Comparison of ENCODE assay signal across 18 cellular contexts in genomic region chr17:37553357-37553966, GRCh38. TPM values are rescaled to one million over a fixed set of nuclear protein-coding genes. Genes with fewer than 3 reads are reported as not detected.
DNase-seq lines count a peak whose midpoint lies in the region; ATAC-seq and TF ChIP-seq lines count a peak whose summit lies in the region.
"Had no signal": no experiment of that assay in that cellular context is flagged by ENCODE, and none has a peak within 500 bp of the region (broad histone marks: within the 10 kb centered on the region; RNA-seq: fewer than 3 reads in every experiment).

No MANE protein-coding gene starts in this region.

- H3K4me3 ChIP-seq in left ventricle myocardium inferior, result no peak overlapping the region
- H3K4me3 ChIP-seq in mucosa of descending colon, result no peak overlapping the region
- no peak overlapping the region for H3K4me3 ChIP-seq in PC-9
- H3K4me3 ChIP-seq: dorsolateral prefrontal cortex had no signal

- CTCF ChIA-PET in WTC11 (lab: Charles Lee), result interaction anchor here (0.9 to 1.5 kb wide), 3 partner anchors 17 to 47 kb away, joined by 3 to 5 read pairs (median 3); no protein-coding TSS in a partner anchor
- CTCF ChIA-PET in PC-9 (lab: Charles Lee), result interaction anchor here (0.6 kb wide), 1 partner anchor 950 kb away, joined by 6 read pairs; no protein-coding TSS in a partner anchor

- H3K27ac ChIP-seq in left ventricle myocardium inferior (replicated peaks) (no peak overlapping the region), PC-9 (no peak overlapping the region)

- no peaks in the 10 kb centered on the region for H3K27me3 Mint-ChIP-seq in stimulated activated naive CD8-positive, alpha-beta T cell treated with anti-CD3 and anti-CD28 coated beads, Interleukin-15, Interleukin-2, amounts not matched to agents 100 ng/mL and 50 ng/mL, for 24 hours
- no peaks in the 10 kb centered on the region for H3K27me3 Mint-ChIP-seq in WTC11 (ENCODE audit: low read depth)
- H3K27me3 Mint-ChIP-seq in memory B cell, result no peaks in the 10 kb centered on the region
- H3K27me3 Mint-ChIP-seq: stimulated activated naive CD8-positive, alpha-beta T cell treated with anti-CD3 and anti-CD28 coated beads, Interleukin-15, amount 100 ng/mL, for 72 hours had no signal

- peaks cover 43% of the 10 kb centered on the region for H3K4me1 Mint-ChIP-seq in stimulated activated naive CD8-positive, alpha-beta T cell treated with anti-CD3 and anti-CD28 coated beads, Interleukin-15, Interleukin-2, amounts not matched to agents 100 ng/mL and 50 ng/mL, for 24 hours (ENCODE audit: low read depth)
- no peaks in the 10 kb centered on the region for H3K4me1 Mint-ChIP-seq in WTC11
- peaks cover 20% of the 10 kb centered on the region for H3K4me1 Mint-ChIP-seq in memory B cell

- no peak overlapping the region for H2AFZ ChIP-seq in PC-9

- no peak for TF ChIP-seq CTCF in WTC11 (IDR thresholded peaks at IDR 0.05)
- no peak for TF ChIP-seq CTCF in left ventricle myocardium inferior (IDR thresholded peaks at IDR 0.05; ENCODE audit: borderline replicate concordance)
- no peak for TF ChIP-seq CTCF in mucosa of descending colon (IDR thresholded peaks at IDR 0.05)
- no peak for TF ChIP-seq CTCF in PC-9 (conservative IDR thresholded peaks at IDR 0.05)

- DNase-seq in stimulated activated naive CD8-positive, alpha-beta T cell treated with anti-CD3 and anti-CD28 coated beads, Interleukin-15, Interleukin-2, amounts not matched to agents 100 U/mL and 50 U/mL, for 24 hours, result no peak
- DNase-seq in WTC11 (ENCODE audit: low spot score), result no peak
- DNase-seq in memory B cell (ENCODE audit: low spot score in 2 of 2), result no peak
- no peak for DNase-seq in left ventricle myocardium inferior
- DNase-seq in NCI-H2081 (lab: John Stamatoyannopoulos, UW), result no peak
- no peak for DNase-seq in mucosa of descending colon
- DNase-seq in PC-9, result no peak
- DNase-seq: activated CD4-positive, alpha-beta T cell treated with anti-CD3 and anti-CD28 coated beads for 1 hour; dorsolateral prefrontal cortex; erythroblast; midbrain; NCI-H1417; NCI-H69; occipital lobe; stimulated activated CD4-positive, alpha-beta T cell treated with anti-CD3 and anti-CD28 coated beads, Interleukin-15, amount 100 ng/mL, for 24 hours; stimulated activated naive CD8-positive, alpha-beta T cell treated with anti-CD3 and anti-CD28 coated beads, Interleukin-15, amount 100 ng/mL, for 72 hours; T-helper 9 cell had no signal

- H3K36me3 ChIP-seq in left ventricle myocardium inferior (peaks cover 54% of the 10 kb centered on the region), mucosa of descending colon (ENCODE audit: low read depth) (no peaks in the 10 kb centered on the region), PC-9 (ENCODE audit: low read depth) (peaks cover 6% of the 10 kb centered on the region; the same call in 1 of the 2 replicates)

- H3K27me3 ChIP-seq in left ventricle myocardium inferior (ENCODE audit: low read depth) (no peaks in the 10 kb centered on the region), PC-9 (ENCODE audit: insufficient read depth, low read depth) (no peaks in the 10 kb centered on the region)
- H3K27me3 ChIP-seq: dorsolateral prefrontal cortex had no signal

- H3F3A ChIP-seq in PC-9 (ENCODE audit: insufficient read depth, low read depth), result no peaks in the 10 kb centered on the region

- intact Hi-C loops in left ventricle myocardium inferior (cut with micrococcal nuclease) (no loop called here), mucosa of descending colon (cut with DNase I, micrococcal nuclease) (no loop called here), PC-9 (cut with micrococcal nuclease; ENCODE audit: unreplicated experiment) (no loop called here)

- H3K36me3 Mint-ChIP-seq in stimulated activated naive CD8-positive, alpha-beta T cell treated with anti-CD3 and anti-CD28 coated beads, Interleukin-15, Interleukin-2, amounts not matched to agents 100 ng/mL and 50 ng/mL, for 24 hours (ENCODE audit: low read depth), result peaks cover 50% of the 10 kb centered on the region
- H3K36me3 Mint-ChIP-seq in WTC11 (peaks cover 17% of the 10 kb centered on the region), memory B cell (peaks cover 21% of the 10 kb centered on the region)

- H3K4me1 ChIP-seq in left ventricle myocardium inferior, result peaks cover 38% of the 10 kb centered on the region
- H3K4me1 ChIP-seq in mucosa of descending colon (ENCODE audit: low read depth), result no peaks in the 10 kb centered on the region
- H3K4me1 ChIP-seq in PC-9 (replicated peaks; ENCODE audit: insufficient read depth), result no peaks in the 10 kb centered on the region

- peak overlapping the region; percentile 87 for H3K27ac Mint-ChIP-seq in stimulated activated naive CD8-positive, alpha-beta T cell treated with anti-CD3 and anti-CD28 coated beads, Interleukin-15, Interleukin-2, amounts not matched to agents 100 ng/mL and 50 ng/mL, for 24 hours
- peak overlapping the region; percentile 61 for H3K27ac Mint-ChIP-seq in WTC11
- peak overlapping the region; percentile 73 for H3K27ac Mint-ChIP-seq in memory B cell

- POLR2A ChIA-PET in WTC11 (lab: Charles Lee), result no interaction called here
- POLR2A ChIA-PET in PC-9 (lab: Charles Lee; ENCODE audit: unreplicated experiment), result interaction anchor here (0.6 kb wide), 1 partner anchor 16 kb away, joined by 10 read pairs; no protein-coding TSS in a partner anchor

- H3K9me2 ChIP-seq in PC-9 (ENCODE audit: insufficient read depth), result no peaks in the 10 kb centered on the region

- H3K79me2 ChIP-seq in PC-9 (ENCODE audit: low read depth), result no peaks in the 10 kb centered on the region

- H3K9me3 ChIP-seq in left ventricle myocardium inferior (replicated peaks) (no peaks in the 10 kb centered on the region), mucosa of descending colon (no peaks in the 10 kb centered on the region), PC-9 (ENCODE audit: insufficient read depth, low read depth) (no peaks in the 10 kb centered on the region)

- H3K9me3 Mint-ChIP-seq in stimulated activated naive CD8-positive, alpha-beta T cell treated with anti-CD3 and anti-CD28 coated beads, Interleukin-15, Interleukin-2, amounts not matched to agents 100 ng/mL and 50 ng/mL, for 24 hours, result no peaks in the 10 kb centered on the region
- H3K9me3 Mint-ChIP-seq in WTC11, result no peaks in the 10 kb centered on the region
- H3K9me3 Mint-ChIP-seq in memory B cell, result no peaks in the 10 kb centered on the region
- H3K9me3 Mint-ChIP-seq: stimulated activated naive CD8-positive, alpha-beta T cell treated with anti-CD3 and anti-CD28 coated beads, Interleukin-15, amount 100 ng/mL, for 72 hours had no signal

- no peaks in the 10 kb centered on the region for H4K20me1 ChIP-seq in PC-9 (ENCODE audit: insufficient read depth)

- H3K4me3 Mint-ChIP-seq in stimulated activated naive CD8-positive, alpha-beta T cell treated with anti-CD3 and anti-CD28 coated beads, Interleukin-15, Interleukin-2, amounts not matched to agents 100 ng/mL and 50 ng/mL, for 24 hours, result no peak overlapping the region
- H3K4me3 Mint-ChIP-seq in WTC11, result no peak overlapping the region
- no peak overlapping the region for H3K4me3 Mint-ChIP-seq in memory B cell
- H3K4me3 Mint-ChIP-seq: stimulated activated naive CD8-positive, alpha-beta T cell treated with anti-CD3 and anti-CD28 coated beads, Interleukin-15, amount 100 ng/mL, for 72 hours had no signal

- no TSS peak for BruUV-seq in PC-9 (replicated peaks; lab: Mats Ljungman, UMichigan)

- H3K4me2 ChIP-seq in PC-9, result no peak overlapping the region

- no peak for ATAC-seq in stimulated activated naive CD8-positive, alpha-beta T cell treated with anti-CD3 and anti-CD28 coated beads, Interleukin-15, Interleukin-2, amounts not matched to agents 100 U/mL and 50 U/mL, for 24 hours
- no peak for ATAC-seq in WTC11
- ATAC-seq in memory B cell (ENCODE audit: low read depth), result no peak
- no peak for ATAC-seq in mucosa of descending colon
- ATAC-seq: stimulated activated naive CD8-positive, alpha-beta T cell treated with anti-CD3 and anti-CD28 coated beads, Interleukin-15, amount 100 ng/mL, for 72 hours had no signal

TF ChIP-seq in WTC11, 78 proteins besides CTCF, POLR2A, EP300 and RAD21 (continues in another document):
- no peak for TF ChIP-seq ZBTB21 (CRISPR knock-in tag; IDR thresholded peaks at IDR 0.05; ENCODE audit: borderline replicate concordance)
- TF ChIP-seq ZNF281 (CRISPR knock-in tag; IDR thresholded peaks at IDR 0.05), result no peak
- no peak for TF ChIP-seq ATF2 (CRISPR knock-in tag; IDR thresholded peaks at IDR 0.05; ENCODE audit: borderline replicate concordance, low read depth)
- no peak for TF ChIP-seq TCF7 (CRISPR knock-in tag; IDR thresholded peaks at IDR 0.05; ENCODE audit: low read depth)
- no peak for TF ChIP-seq TP53 (CRISPR knock-in tag; IDR thresholded peaks at IDR 0.05)
- TF ChIP-seq NFE2L1 (CRISPR knock-in tag; IDR thresholded peaks at IDR 0.05), result no peak

RNA-seq across cellular contexts. Expression of gene SYNRG, which starts 55.8 kb away (rescaled TPM):
- 28.6 to 31.3 TPM (median 30.0 TPM) in 3 replicates for total RNA-seq in WTC11 (2021)
- 33.0 TPM for total RNA-seq in left ventricle myocardium inferior
- 10 to 100 TPM; 36.8 to 46.2 (median 38.1) TPM for total RNA-seq in mucosa of descending colon
- total RNA-seq in PC-9 (2021), result 18.7 and 28.9 TPM in 2 replicates
